ENCODE assay signal across 10 cellular contexts in genomic region chr11:22337571-22338464, GRCh38. TPM values are rescaled to one million over a fixed set of nuclear protein-coding genes. Genes with fewer than 3 reads are reported as not detected.
A peak's percentile ranks its signal among the peaks of the same experiment; 100 is the strongest.
DNase-seq lines count a peak whose midpoint lies in the region; ATAC-seq, FAIRE-seq and TF ChIP-seq lines count a peak whose summit lies in the region.
"Had no signal": no experiment of that assay in that cellular context is flagged by ENCODE, and none has a peak within 500 bp of the region (broad histone marks: within the 10 kb centered on the region; RNA-seq: fewer than 3 reads in every experiment).

Gene SLC17A6 (plus strand): TSS chr11:22338381. CDS start chr11:22338534, 153 bp downstream.

- H3K27ac Mint-ChIP-seq in activated CD4-positive, alpha-beta T cell treated with anti-CD3 and anti-CD28 coated beads for 36 hours, result no peak within 1 kb of the TSS
- no peak within 1 kb of the TSS for H3K27ac Mint-ChIP-seq in neural crest cell (ENCODE audit: unreplicated experiment)
- H3K27ac Mint-ChIP-seq: CD4-positive, alpha-beta memory T cell had no signal

- no peaks in the 10 kb centered on the region for H3K9me3 Mint-ChIP-seq in activated CD4-positive, alpha-beta T cell treated with anti-CD3 and anti-CD28 coated beads for 36 hours (ENCODE audit: low read depth)
- H3K9me3 Mint-ChIP-seq in neural crest cell, result no peaks in the 10 kb centered on the region

- no peak within 1 kb of the TSS for H3K4me3 Mint-ChIP-seq in activated CD4-positive, alpha-beta T cell treated with anti-CD3 and anti-CD28 coated beads for 36 hours
- H3K4me3 Mint-ChIP-seq in neural crest cell, result no peak within 1 kb of the TSS

- TF ChIP-seq POLR2A in H54 (IDR thresholded peaks at IDR 0.05; ENCODE audit: low read depth, low read length), result no peak

- TF ChIP-seq CTCF in astrocyte of the spinal cord (IDR thresholded peaks at IDR 0.05; ENCODE audit: low read depth, low read length) (no peak), neural crest cell (conservative IDR thresholded peaks at IDR 0.05) (no peak)

- FAIRE-seq in H54 (lab: Jason Lieb, UNC), result no peak
- FAIRE-seq: TTC549 had no signal

- in situ Hi-C loops in astrocyte of the spinal cord (cut with HindIII; ENCODE audit: low sequenced_read_pairs), result no loop called here

- POLR2A ChIA-PET in activated CD4-positive, alpha-beta T cell treated with anti-CD3 and anti-CD28 coated beads for 36 hours (lab: Charles Lee), result no interaction called here

- peaks cover 59% of the 10 kb centered on the region for H3K27me3 Mint-ChIP-seq in activated CD4-positive, alpha-beta T cell treated with anti-CD3 and anti-CD28 coated beads for 36 hours
- H3K27me3 Mint-ChIP-seq in neural crest cell (ENCODE audit: low read depth), result peaks cover 78% of the 10 kb centered on the region

- ATAC-seq in activated CD4-positive, alpha-beta T cell treated with anti-CD3 and anti-CD28 coated beads for 36 hours, result peak; percentile 42
- no peak for ATAC-seq in HG02852 (IDR thresholded peaks at IDR 0.05; ENCODE audit: unreplicated experiment)
- ATAC-seq in Right ventricle myocardium superior (ENCODE audit: poor library complexity), result no peak

- no peaks in the 10 kb centered on the region for H3K36me3 Mint-ChIP-seq in activated CD4-positive, alpha-beta T cell treated with anti-CD3 and anti-CD28 coated beads for 36 hours (ENCODE audit: low read depth)
- H3K36me3 Mint-ChIP-seq in neural crest cell (ENCODE audit: low read depth), result peaks cover 5% of the 10 kb centered on the region
- H3K36me3 Mint-ChIP-seq: CD4-positive, alpha-beta memory T cell had no signal

- no peak within 1 kb of the TSS for H3K4me3 ChIP-seq in astrocyte of the spinal cord (ENCODE audit: low read depth, low read length)

- intact Hi-C loops in activated CD4-positive, alpha-beta T cell treated with anti-CD3 and anti-CD28 coated beads for 36 hours (cut with DNase I, micrococcal nuclease), result loop anchor here in 1 of 2 experiments (10.0 kb wide), 1 partner anchor 327 kb away; the partner anchor contains the start of gene GAS2
- intact Hi-C loops in Right ventricle myocardium superior (cut with DNase I), result no loop called here

- peak; percentile 40 for DNase-seq in activated CD4-positive, alpha-beta T cell treated with anti-CD3 and anti-CD28 coated beads for 36 hours
- no peak for DNase-seq in activated CD4-positive, alpha-beta T cell treated with anti-CD3 and anti-CD28 coated beads, Interleukin-2, amount 50 U/mL, for 48 hours
- DNase-seq in NCI-H1048 (lab: John Stamatoyannopoulos, UW) (peak; percentile 45), astrocyte of the spinal cord (ENCODE audit: low read depth, low spot score) (peak; percentile 22), neural crest cell (ENCODE audit: low read depth, low spot score) (peak; percentile 59), Right ventricle myocardium superior (no peak), H54 (ENCODE audit: insufficient read length, low spot score) (no peak)

- H3K4me1 Mint-ChIP-seq in activated CD4-positive, alpha-beta T cell treated with anti-CD3 and anti-CD28 coated beads for 36 hours, result peaks cover 14% of the 10 kb centered on the region
- peaks cover 8% of the 10 kb centered on the region for H3K4me1 Mint-ChIP-seq in neural crest cell

- CTCF ChIA-PET in activated CD4-positive, alpha-beta T cell treated with anti-CD3 and anti-CD28 coated beads for 36 hours (lab: Charles Lee), result no interaction called here

RNA-seq across cellular contexts. Expression of gene SLC17A6, which starts in this region (rescaled TPM):
- not detected for total RNA-seq in activated CD4-positive, alpha-beta T cell treated with anti-CD3 and anti-CD28 coated beads for 36 hours
- total RNA-seq in neural crest cell (1.4 and 1.8 TPM in 2 replicates), Right ventricle myocardium superior (not detected)
- total RNA-seq: CD4-positive, alpha-beta memory T cell had no signal

Comparison
In these comparisons a context has a peak if more than half of its experiments do, and no peak if none do; other contexts are left out.
1. Peak in DNase-seq and ATAC-seq in activated CD4-positive, alpha-beta T cell treated with anti-CD3 and anti-CD28 coated beads for 36 hours; RNA of the gene not detected or under 1 TPM.
2. DNase-seq: peak in NCI-H1048 (single experiment), astrocyte of the spinal cord (single experiment) and neural crest cell (single experiment); none in activated CD4-positive, alpha-beta T cell treated with anti-CD3 and anti-CD28 coated beads, Interleukin-2, amount 50 U/mL, for 48 hours (0 of 2), Right ventricle myocardium superior (single experiment) and H54 (single experiment).